Comparison of ENCODE assay signal across 22 cellular contexts in the genomic region with DNA sequence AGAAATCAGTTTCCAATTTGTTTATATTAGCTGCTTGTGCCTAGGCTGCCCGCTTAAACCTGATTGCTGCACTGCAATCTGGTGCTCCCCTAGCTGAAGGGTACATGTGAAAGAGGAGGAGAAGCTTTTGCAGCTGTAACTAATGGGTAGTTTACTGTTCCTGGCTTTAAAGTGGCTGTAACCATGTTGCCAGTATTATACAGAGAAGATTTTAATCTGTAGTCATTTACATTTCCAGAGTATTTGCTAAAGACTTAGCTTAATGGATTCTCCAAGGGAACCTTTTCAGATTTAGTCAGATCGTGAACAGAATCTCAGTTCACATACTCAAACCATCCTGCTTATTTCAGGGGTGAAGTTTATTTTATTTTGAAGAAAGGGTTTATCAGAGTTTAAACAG. TPM values are rescaled to one million over a fixed set of nuclear protein-coding genes. Genes with fewer than 3 reads are reported as not detected.
A peak's percentile ranks its signal among the peaks of the same experiment; 100 is the strongest.
DNase-seq lines count a peak whose midpoint lies in the region; TF ChIP-seq lines count a peak whose summit lies in the region.
"Had no signal": no experiment of that assay in that cellular context is flagged by ENCODE, and none has a peak within 500 bp of the region (broad histone marks: within the 10 kb centered on the region; RNA-seq: fewer than 3 reads in every experiment).

No MANE protein-coding gene starts in this region.

- no peaks in the 10 kb centered on the region for H3K9me3 Mint-ChIP-seq in progenitor cell of endocrine pancreas (ENCODE audit: low read depth)
- H3K9me3 Mint-ChIP-seq: activated naive CD4-positive, alpha-beta T cell treated with anti-CD3 and anti-CD28 coated beads, Interleukin-2, amount 50 U/mL, for 72 hours; activated T-cell treated with anti-CD3 and anti-CD28 coated beads, Interleukin-2, amount 50 U/mL, for 24 hours had no signal

- H3K4me3 Mint-ChIP-seq in progenitor cell of endocrine pancreas (ENCODE audit: low read depth) = no peak overlapping the region
- H3K4me3 Mint-ChIP-seq: activated T-cell treated with anti-CD3 and anti-CD28 coated beads, Interleukin-2, amount 50 U/mL, for 24 hours had no signal

- H3K27ac ChIP-seq in cingulate gyrus (ENCODE audit: low read depth, low read length) = peak overlapping the region; percentile 56
- H3K27ac ChIP-seq: esophagus squamous epithelium, vagina had no signal

- H3K27me3 Mint-ChIP-seq in progenitor cell of endocrine pancreas = no peaks in the 10 kb centered on the region
- H3K27me3 Mint-ChIP-seq: activated T-cell treated with anti-CD3 and anti-CD28 coated beads, Interleukin-2, amount 50 U/mL, for 24 hours had no signal

- peak overlapping the region; percentile 25 for H3K27ac Mint-ChIP-seq in progenitor cell of endocrine pancreas
- H3K27ac Mint-ChIP-seq: activated naive CD4-positive, alpha-beta T cell treated with anti-CD3 and anti-CD28 coated beads, Interleukin-2, amount 50 U/mL, for 72 hours; activated T-cell treated with anti-CD3 and anti-CD28 coated beads, Interleukin-2, amount 50 U/mL, for 24 hours had no signal

- H3K36me3 Mint-ChIP-seq in progenitor cell of endocrine pancreas (ENCODE audit: insufficient read depth) = peaks cover 11% of the 10 kb centered on the region

- TF ChIP-seq CTCF in progenitor cell of endocrine pancreas (IDR thresholded peaks at IDR 0.05; ENCODE audit: unreplicated experiment) = no peak

- peak; percentile 52 for DNase-seq in DMS 273 treated with DMSO at 0.1 percent for 48 hours (lab: John Stamatoyannopoulos, UW)
- peak; percentile 37 for DNase-seq in NCI-H1436 (lab: John Stamatoyannopoulos, UW)
- no peak for DNase-seq in progenitor cell of endocrine pancreas (ENCODE audit: low spot score, unreplicated experiment)
- DNase-seq in activated CD4-positive, CD25-positive, alpha-beta regulatory T cell treated with anti-CD3 and anti-CD28 coated beads, Interleukin-2, amount 50 U/mL, for 72 hours = no peak
- no peak for DNase-seq in HT-29 (ENCODE audit: low spot score)
- no peak for DNase-seq in stimulated activated CD4-positive, alpha-beta T cell treated with anti-CD3 and anti-CD28 coated beads, Interleukin-2, amount 100 ng/mL, for 48 hours
- no peak for DNase-seq in activated gamma-delta T cell (lab: John Stamatoyannopoulos, UW)
- DNase-seq: activated CD4-positive, alpha-beta T cell treated with anti-CD3 and anti-CD28 coated beads, Interleukin-2, amount 50 U/mL, for 48 hours; activated T-cell treated with anti-CD3 and anti-CD28 coated beads, Interleukin-2, amount 50 U/mL, for 24 hours; AML-193; body of pancreas; Calu3; esophagus squamous epithelium; head of caudate nucleus; mesendoderm; MG63; NCI-H2081 treated with DMSO at 0.1 percent for 48 hours; NCI-H82; right cardiac atrium had no signal

- H3K4me1 Mint-ChIP-seq in progenitor cell of endocrine pancreas (ENCODE audit: low read depth) = peaks cover 55% of the 10 kb centered on the region

RNA-seq across cellular contexts. Expression of a gene that starts 22.9 kb away (rescaled TPM):
- total RNA-seq in progenitor cell of endocrine pancreas = 90.2 and 101 TPM in 2 replicates
- 45.6 and 48.7 TPM in 2 replicates for total RNA-seq in HT-29 (2014; rRNA removed; shearing (Covaris generic))

RNA-seq across cellular contexts. Expression of a gene that starts 27.0 kb away (rescaled TPM):
- 79.1 and 86.4 TPM in 2 replicates for total RNA-seq in progenitor cell of endocrine pancreas
- 24.1 and 26.8 TPM in 2 replicates for total RNA-seq in HT-29 (2014; rRNA removed; shearing (Covaris generic))

Comparison
In these comparisons a context has a peak if more than half of its experiments do, and no peak if none do; other contexts are left out.
1. DNase-seq: peak in DMS 273 treated with DMSO at 0.1 percent for 48 hours (single experiment) and NCI-H1436 (single experiment); none in progenitor cell of endocrine pancreas (single experiment), activated CD4-positive, CD25-positive, alpha-beta regulatory T cell treated with anti-CD3 and anti-CD28 coated beads, Interleukin-2, amount 50 U/mL, for 72 hours (single experiment), HT-29 (single experiment), stimulated activated CD4-positive, alpha-beta T cell treated with anti-CD3 and anti-CD28 coated beads, Interleukin-2, amount 100 ng/mL, for 48 hours (0 of 2) and activated gamma-delta T cell (single experiment).